In genomic region chr20:3226864-3227263, GRCh38 we compare ENCODE assay signal across 20 cellular contexts. TPM values are rescaled to one million over a fixed set of nuclear protein-coding genes. Genes with fewer than 3 reads are reported as not detected.
DNase-seq lines count a peak whose midpoint lies in the region; ATAC-seq, FAIRE-seq and TF ChIP-seq lines count a peak whose summit lies in the region.
"Had no signal": no experiment of that assay in that cellular context is flagged by ENCODE, and none has a peak within 500 bp of the region (broad histone marks: within the 10 kb centered on the region; RNA-seq: fewer than 3 reads in every experiment).

No MANE protein-coding gene starts in this region.

- no peaks in the 10 kb centered on the region for H3K9me1 ChIP-seq in K562 (ENCODE audit: control insufficient read depth, insufficient read depth, low read length)

- no peak for FAIRE-seq in HepG2 (lab: Jason Lieb, UNC)
- FAIRE-seq in K562 (lab: Jason Lieb, UNC), result no peak
- FAIRE-seq: D721Med, G401.6, GM12891 had no signal

- no TSS peak for BruUV-seq in HepG2 (replicated peaks; lab: Mats Ljungman, UMichigan)
- BruUV-seq in K562 (replicated peaks; lab: Mats Ljungman, UMichigan), result no TSS peak

- H3K4me1 ChIP-seq in HepG2 (ENCODE audit: insufficient read depth, low read length) (peaks cover 65% of the 10 kb centered on the region), right lobe of liver (no peaks in the 10 kb centered on the region), K562 (replicated peaks in 1 of 2; ENCODE audit: control insufficient read depth in 2 of 2, insufficient read depth in 2 of 2, low read length in 2 of 2) (peaks cover 0 to 32% of the 10 kb centered on the region in 2 experiments; a peak in 2 of 5 replicates)
- H3K4me1 ChIP-seq: HAP-1 had no signal

- H3K27me3 ChIP-seq in HepG2 (ENCODE audit: control insufficient read depth in 1 of 2, insufficient read depth in 2 of 2, low read length in 2 of 2), result no peaks in the 10 kb centered on the region
- no peaks in the 10 kb centered on the region for H3K27me3 ChIP-seq in right lobe of liver
- H3K27me3 ChIP-seq in K562 (ENCODE audit: control insufficient read depth in 2 of 2, insufficient read depth in 2 of 2, low read length in 2 of 2), result no peaks in the 10 kb centered on the region

- H3K36me3 ChIP-seq in HepG2 (replicated peaks in 1 of 2; ENCODE audit: control insufficient read depth in 1 of 2, insufficient read depth in 2 of 2, low read length in 2 of 2), result peaks cover under 1 to 18% of the 10 kb centered on the region in 2 experiments; a peak in 4 of 5 replicates
- H3K36me3 ChIP-seq in right lobe of liver, result peaks cover 0 to 7% (median under 1%) of the 10 kb centered on the region in 4 donors
- H3K36me3 ChIP-seq in K562 (ENCODE audit: control insufficient read depth, insufficient read depth, low read length), result peaks cover 19% of the 10 kb centered on the region; the same call in 2 of the 3 replicates

- H3K9ac ChIP-seq in HepG2 (ENCODE audit: insufficient read depth, low read depth, low read length) (no peak overlapping the region), K562 (ENCODE audit: insufficient read depth in 1 of 2, low read depth in 2 of 2, low read length in 2 of 2) (no peak overlapping the region)
- H3K9ac ChIP-seq: KMS-11 had no signal

- no peaks in the 10 kb centered on the region for H3K36me3 Mint-ChIP-seq in mesothelial cell of epicardium
- H3K36me3 Mint-ChIP-seq: IgD-negative memory B cell had no signal

- no peak for TF ChIP-seq RAD21 in HepG2 (CRISPR knock-in tag; IDR thresholded peaks at IDR 0.05)
- no peak for TF ChIP-seq RAD21 in K562 (CRISPR knock-in tag; conservative IDR thresholded peaks at IDR 0.05 in 1 of 2, IDR thresholded peaks at IDR 0.05 in 1 of 2)

- POLR2A ChIA-PET in HepG2 (lab: Yijun Ruan, JAX), result no interaction called here
- POLR2A ChIA-PET in K562 (lab: Yijun Ruan, JAX), result no interaction called here

- intact Hi-C loops in HepG2 (cut with micrococcal nuclease; ENCODE audit: unreplicated experiment) (no loop called here), right lobe of liver (cut with DNase I) (loop anchor here in 1 of 2 donors (10.0 kb wide), 1 partner anchor 88 kb away; no protein-coding TSS in a partner anchor), K562 (cut with micrococcal nuclease) (no loop called here)

- DNase-seq in HepG2 (ENCODE audit: low spot score), result no peak
- no peak for DNase-seq in right lobe of liver
- DNase-seq in K562 (ENCODE audit: extremely low read depth in 1 of 4, low spot score in 3 of 4), result no peak
- no peak for DNase-seq in mesothelial cell of epicardium (ENCODE audit: low spot score in 2 of 2, unreplicated experiment in 2 of 2)
- no peak for DNase-seq in AG20443 (ENCODE audit: low spot score)
- no peak for DNase-seq in T-helper 9 cell
- DNase-seq: ACHN; C1 segment of cervical spinal cord; CD4-positive, alpha-beta T cell; DMS153; DMS79 treated with DMSO at 0.1 percent for 48 hours; EL had no signal

- no peak for TF ChIP-seq CTCF in HepG2 (CRISPR knock-in tag; IDR thresholded peaks at IDR 0.05)
- no peak for TF ChIP-seq CTCF in right lobe of liver (IDR thresholded peaks at IDR 0.05)
- TF ChIP-seq CTCF in K562 (IDR thresholded peaks at IDR 0.05 in 2 of 3, conservative IDR thresholded peaks at IDR 0.05 in 1 of 3; ENCODE audit: insufficient read depth in 2 of 3, low read depth in 1 of 3, low read length in 3 of 3), result no peak
- TF ChIP-seq CTCF in mesothelial cell of epicardium (IDR thresholded peaks at IDR 0.05; ENCODE audit: unreplicated experiment), result no peak

- H3K27ac ChIP-seq in HepG2 (ENCODE audit: extremely low read length, insufficient read depth, low read length) (no peak overlapping the region), right lobe of liver (no peak overlapping the region), K562 (ENCODE audit: extremely low read depth, low read depth, low read length) (no peak overlapping the region)
- H3K27ac ChIP-seq: KMS-11 had no signal

- H3K9me3 ChIP-seq in HepG2 (ENCODE audit: low read length), result no peaks in the 10 kb centered on the region
- no peaks in the 10 kb centered on the region for H3K9me3 ChIP-seq in right lobe of liver
- no peaks in the 10 kb centered on the region for H3K9me3 ChIP-seq in K562 (replicated peaks; ENCODE audit: control insufficient read depth, insufficient read depth, low read depth, low read length)
- H3K9me3 ChIP-seq: HAP-1 had no signal

- H3K4me1 Mint-ChIP-seq in mesothelial cell of epicardium, result peaks cover 8% of the 10 kb centered on the region

- peak overlapping the region; percentile 56 for H3K27ac Mint-ChIP-seq in mesothelial cell of epicardium
- H3K27ac Mint-ChIP-seq: B cell; CD4-positive, alpha-beta T cell had no signal

- no peaks in the 10 kb centered on the region for H3K9me3 Mint-ChIP-seq in mesothelial cell of epicardium
- H3K9me3 Mint-ChIP-seq: CD4-positive, alpha-beta T cell; IgD-negative memory B cell had no signal

- H3K4me2 ChIP-seq in HepG2 (ENCODE audit: low read depth, low read length) (no peak overlapping the region), K562 (ENCODE audit: insufficient read depth, low read length) (no peak overlapping the region)
- H3K4me2 ChIP-seq: KMS-11 had no signal

- CTCF ChIA-PET in HepG2 (lab: Yijun Ruan, JAX; ENCODE audit: low intra/inter-chr PET ratio, low total read pairs), result no interaction called here
- CTCF ChIA-PET in K562 (lab: Yijun Ruan, JAX; ENCODE audit: low intra/inter-chr PET ratio), result no interaction called here

- no peak for TF ChIP-seq EP300 in HepG2 (IDR thresholded peaks at IDR 0.05; ENCODE audit: low read depth in 2 of 2, low read length in 2 of 2)
- TF ChIP-seq EP300 in HepG2 (CRISPR knock-in tag; IDR thresholded peaks at IDR 0.05; ENCODE audit: borderline replicate concordance), result no peak
- TF ChIP-seq EP300 in K562 (IDR thresholded peaks at IDR 0.05; ENCODE audit: low read length), result no peak

- no peak overlapping the region for H2AFZ ChIP-seq in HepG2 (ENCODE audit: low read length)
- no peak overlapping the region for H2AFZ ChIP-seq in K562 (ENCODE audit: low read depth, low read length)

- H3K79me2 ChIP-seq in HepG2 (ENCODE audit: insufficient read depth, low read length) (no peaks in the 10 kb centered on the region), K562 (ENCODE audit: control insufficient read depth, insufficient read depth, low read length) (no peaks in the 10 kb centered on the region)

- 0 out of 4 replicates have a peak, but pooled peaks of 1 of the 2 experiments have one; percentile 24 for TF ChIP-seq POLR2A in HepG2 (IDR thresholded peaks at IDR 0.05; ENCODE audit: insufficient read depth in 1 of 2, low read depth in 2 of 2, low read length in 2 of 2)
- no peak for TF ChIP-seq POLR2A in right lobe of liver (IDR thresholded peaks at IDR 0.05)
- TF ChIP-seq POLR2A in K562 (conservative IDR thresholded peaks at IDR 0.05), result no peak

- H4K20me1 ChIP-seq in HepG2 (ENCODE audit: insufficient read depth, low read length), result no peaks in the 10 kb centered on the region
- H4K20me1 ChIP-seq in K562 (replicated peaks; ENCODE audit: control insufficient read depth, insufficient read depth, low read length), result no peaks in the 10 kb centered on the region

- no peaks in the 10 kb centered on the region for H3K27me3 Mint-ChIP-seq in mesothelial cell of epicardium (ENCODE audit: low read depth)
- H3K27me3 Mint-ChIP-seq: B cell; CD4-positive, alpha-beta T cell; IgD-negative memory B cell had no signal

- no peak overlapping the region for H3K4me3 ChIP-seq in HepG2 (replicated peaks in 1 of 3; ENCODE audit: insufficient read depth in 1 of 3, low read depth in 2 of 3, low read length in 3 of 3)
- H3K4me3 ChIP-seq in right lobe of liver, result no peak overlapping the region
- H3K4me3 ChIP-seq in K562, result no peak overlapping the region
- H3K4me3 ChIP-seq: HAP-1 had no signal

- in situ Hi-C loops in HepG2 (cut with HindIII; ENCODE audit: extremely low pct_ligation_motif_present, low pct_unique_long_range_greater_than_20kb), result no loop called here
- in situ Hi-C loops in K562 (cut with MboI), result no loop called here

- H3K4me3 Mint-ChIP-seq in mesothelial cell of epicardium, result no peak overlapping the region
- H3K4me3 Mint-ChIP-seq: B cell; CD4-positive, alpha-beta T cell had no signal

- 98% methylated on average over 14 of the region's 14 CpGs for WGBS in HepG2 (ENCODE audit: low lambda C conversion rate)
- WGBS in right lobe of liver (ENCODE audit: insufficient coverage, low coverage, low lambda C conversion rate, missing lambda C conversion rate), result no CpG with 5 or more reads among the region's 14 CpGs
- WGBS in K562 (ENCODE audit: insufficient coverage, low coverage, missing lambda C conversion rate), result 84% methylated on average over 4 of the region's 14 CpGs

- ATAC-seq in HepG2 (no peak), right lobe of liver (no peak), K562 (no peak), GM19035 (IDR thresholded peaks at IDR 0.05; ENCODE audit: unreplicated experiment) (no peak)

RNA-seq across cellular contexts. Expression of gene SLC4A11, which starts 12.1 kb away (rescaled TPM):
- total RNA-seq in HepG2 (2016; rRNA removed; fragmentation: Illumina TruSeq; extraction: Trizol), result 1.1 and 3.9 TPM in 2 replicates
- total RNA-seq in HepG2 (2016; cell fraction: cytosol; rRNA removed; fragmentation: Illumina TruSeq; extraction: Trizol; ENCODE audit: low read depth), result 0.30 and 1.1 TPM in 2 replicates
- total RNA-seq in HepG2 (2016; cell fraction: insoluble cytoplasmic fraction; rRNA removed; fragmentation: Illumina TruSeq; extraction: Trizol), result 0.82 and 4.9 TPM in 2 replicates
- total RNA-seq in HepG2 (2016; cell fraction: membrane; rRNA removed; fragmentation: Illumina TruSeq; extraction: Trizol), result 1.4 and 1.8 TPM in 2 replicates
- total RNA-seq in HepG2 (2016; cell fraction: nucleus; rRNA removed; fragmentation: Illumina TruSeq; extraction: Trizol), result 5.0 and 8.1 TPM in 2 replicates
- 24.7 and 27.0 TPM in 2 replicates for polyA plus RNA-seq in HepG2 (2011; rRNA removed)
- polyA plus RNA-seq in HepG2 (2011; cell fraction: cytosol; rRNA removed), result 6.2 and 8.6 TPM in 2 replicates
- 212 and 304 TPM in 2 replicates for polyA plus RNA-seq in HepG2 (2011; cell fraction: nucleus; rRNA removed)
- 9.7 and 13.8 TPM in 2 replicates for polyA plus RNA-seq in HepG2 (2012)
- polyA plus RNA-seq in HepG2 (2016; cell fraction: cytosol; fragmentation: Illumina TruSeq; extraction: Trizol; ENCODE audit: low read depth), result 0.50 and 0.84 TPM in 2 replicates
- polyA plus RNA-seq in HepG2 (2016; cell fraction: insoluble cytoplasmic fraction; fragmentation: Illumina TruSeq; extraction: Trizol; ENCODE audit: low read depth), result 1.1 and 1.8 TPM in 2 replicates
- polyA plus RNA-seq in HepG2 (2016; cell fraction: membrane; fragmentation: Illumina TruSeq; extraction: Trizol; ENCODE audit: low read depth), result 0.65 and 0.70 TPM in 2 replicates
- 16.5 and 18.2 TPM in 2 replicates for polyA plus RNA-seq in HepG2 (2016; cell fraction: nucleus; fragmentation: Illumina TruSeq; extraction: Trizol; ENCODE audit: insufficient read depth, low read depth)
- polyA minus RNA-seq in HepG2 (2011; rRNA and poly(A)+ RNA removed; ENCODE audit: low replicate concordance), result 1.9 and 33.5 TPM in 2 replicates
- 10.2 and 17.1 TPM in 2 replicates for polyA minus RNA-seq in HepG2 (2011; cell fraction: cytosol; rRNA and poly(A)+ RNA removed)
- polyA minus RNA-seq in HepG2 (2011; cell fraction: nucleus; rRNA and poly(A)+ RNA removed), result 44.0 and 47.5 TPM in 2 replicates
- under 1 TPM in 5 of 6 experiments, not detected in 1; 0.11 to 0.40 (median 0.18) TPM for total RNA-seq in right lobe of liver
- total RNA-seq in K562 (2011; cell fraction: chromatin; rRNA removed; ENCODE audit: low replicate concordance), result 1.5 and 3.5 TPM in 2 replicates
- 1.7 and 1.8 TPM in 2 replicates for total RNA-seq in K562 (2011; cell fraction: nucleolus; rRNA removed)
- 1.5 and 2.0 TPM in 2 replicates for total RNA-seq in K562 (2011; cell fraction: nucleoplasm; rRNA removed)
- 0.18 and 0.86 TPM in 2 replicates for total RNA-seq in K562 (2014; rRNA removed)
- 0.10 and 0.29 TPM in 2 replicates for total RNA-seq in K562 (2014; rRNA removed; fragmentation: Illumina TruSeq; extraction: Trizol)
- total RNA-seq in K562 (2015; rRNA removed; fragmentation: Illumina TruSeq; extraction: Trizol), result 0.11 TPM in 2 replicates
- 1.1 and 2.0 TPM in 2 replicates for total RNA-seq in K562 (2021)
- 0.20 and 0.95 TPM in 2 replicates for polyA plus RNA-seq in K562 (2011; rRNA removed)
- 0.53 and 0.66 TPM in 2 replicates for polyA plus RNA-seq in K562 (2011; cell fraction: cytosol; rRNA removed)
- polyA plus RNA-seq in K562 (2011; cell fraction: nucleus; rRNA removed), result 5.8 and 11.2 TPM in 2 replicates
- 0.57 and 0.78 TPM in 2 replicates for polyA plus RNA-seq in K562 (2012)
- 0.47 and 0.49 TPM in 2 replicates for polyA plus RNA-seq in K562 (2014; fragmentation: Illumina TruSeq; extraction: Trizol)
- polyA plus RNA-seq in K562 (2014; fragmentation: Nextera tagmentation; extraction: Ambion mirVana), result under 1 TPM; 0.10 to 0.11 TPM
- 0.68 and 1.6 TPM in 2 replicates for polyA plus RNA-seq in K562 (2014; rRNA removed)
- 0.24 and 0.25 TPM in 2 replicates for polyA minus RNA-seq in K562 (2011; rRNA and poly(A)+ RNA removed)
- 0.38 and 1.0 TPM in 2 replicates for polyA minus RNA-seq in K562 (2011; cell fraction: cytosol; rRNA and poly(A)+ RNA removed)
- 1.3 and 1.7 TPM in 2 replicates for polyA minus RNA-seq in K562 (2011; cell fraction: nucleus; rRNA and poly(A)+ RNA removed)
- 1.0 to 2.5 TPM (median 1.9 TPM) in 3 replicates for total RNA-seq in mesothelial cell of epicardium
- polyA plus RNA-seq: IgD-negative memory B cell had no signal

RNA-seq across cellular contexts. Expression of gene ITPA, which starts 17.6 kb away (rescaled TPM):
- total RNA-seq in HepG2 (2016; rRNA removed; fragmentation: Illumina TruSeq; extraction: Trizol) (101 and 103 TPM in 2 replicates), right lobe of liver (10 to 100 TPM; 17.5 to 38.8 (median 26.7) TPM), K562 (2014; rRNA removed) (57.9 and 69.1 TPM in 2 replicates), K562 (2014; rRNA removed; fragmentation: Illumina TruSeq; extraction: Trizol) (25.6 and 29.1 TPM in 2 replicates), K562 (2015; rRNA removed; fragmentation: Illumina TruSeq; extraction: Trizol) (37.9 and 38.4 TPM in 2 replicates), K562 (2021) (59.8 and 70.1 TPM in 2 replicates), mesothelial cell of epicardium (54.7 to 59.3 TPM (median 57.6 TPM) in 3 replicates)
- total RNA-seq in HepG2 (2016; cell fraction: cytosol; rRNA removed; fragmentation: Illumina TruSeq; extraction: Trizol; ENCODE audit: low read depth), result 30.5 and 31.5 TPM in 2 replicates
- 108 TPM in 2 replicates for total RNA-seq in HepG2 (2016; cell fraction: insoluble cytoplasmic fraction; rRNA removed; fragmentation: Illumina TruSeq; extraction: Trizol)
- total RNA-seq in HepG2 (2016; cell fraction: membrane; rRNA removed; fragmentation: Illumina TruSeq; extraction: Trizol), result 45.6 and 53.1 TPM in 2 replicates
- total RNA-seq in HepG2 (2016; cell fraction: nucleus; rRNA removed; fragmentation: Illumina TruSeq; extraction: Trizol), result 51.5 and 65.6 TPM in 2 replicates
- polyA plus RNA-seq in HepG2 (2011; rRNA removed) (60.1 and 73.4 TPM in 2 replicates), K562 (2011; rRNA removed) (31.9 and 48.1 TPM in 2 replicates), K562 (2014; fragmentation: Illumina TruSeq; extraction: Trizol) (36.7 and 46.9 TPM in 2 replicates), K562 (2014; fragmentation: Nextera tagmentation; extraction: Ambion mirVana) (10 to 100 TPM in 1 of 2 experiments, 1 to 10 TPM in 1; 5.0 to 20.1 TPM), K562 (2014; rRNA removed) (79.7 and 81.3 TPM in 2 replicates)
- polyA plus RNA-seq in HepG2 (2011; cell fraction: cytosol; rRNA removed), result 53.2 and 73.4 TPM in 2 replicates
- polyA plus RNA-seq in HepG2 (2011; cell fraction: nucleus; rRNA removed), result 110 and 129 TPM in 2 replicates
- 55.6 and 63.4 TPM in 2 replicates for polyA plus RNA-seq in HepG2 (2012)
- 27.3 and 27.6 TPM in 2 replicates for polyA plus RNA-seq in HepG2 (2016; cell fraction: cytosol; fragmentation: Illumina TruSeq; extraction: Trizol; ENCODE audit: low read depth)
- polyA plus RNA-seq in HepG2 (2016; cell fraction: insoluble cytoplasmic fraction; fragmentation: Illumina TruSeq; extraction: Trizol; ENCODE audit: low read depth), result 106 and 109 TPM in 2 replicates
- polyA plus RNA-seq in HepG2 (2016; cell fraction: membrane; fragmentation: Illumina TruSeq; extraction: Trizol; ENCODE audit: low read depth), result 28.9 and 33.4 TPM in 2 replicates
- 144 and 151 TPM in 2 replicates for polyA plus RNA-seq in HepG2 (2016; cell fraction: nucleus; fragmentation: Illumina TruSeq; extraction: Trizol; ENCODE audit: insufficient read depth, low read depth)
- 24.1 and 25.5 TPM in 2 replicates for polyA minus RNA-seq in HepG2 (2011; rRNA and poly(A)+ RNA removed; ENCODE audit: low replicate concordance)
- 15.4 and 25.9 TPM in 2 replicates for polyA minus RNA-seq in HepG2 (2011; cell fraction: cytosol; rRNA and poly(A)+ RNA removed)
- 23.0 and 28.2 TPM in 2 replicates for polyA minus RNA-seq in HepG2 (2011; cell fraction: nucleus; rRNA and poly(A)+ RNA removed)
- total RNA-seq in K562 (2011; cell fraction: chromatin; rRNA removed; ENCODE audit: low replicate concordance), result 17.6 and 37.3 TPM in 2 replicates
- total RNA-seq in K562 (2011; cell fraction: nucleolus; rRNA removed), result 25.0 and 29.3 TPM in 2 replicates
- total RNA-seq in K562 (2011; cell fraction: nucleoplasm; rRNA removed), result 22.3 and 33.4 TPM in 2 replicates
- polyA plus RNA-seq in K562 (2011; cell fraction: cytosol; rRNA removed), result 50.7 and 79.6 TPM in 2 replicates
- polyA plus RNA-seq in K562 (2011; cell fraction: nucleus; rRNA removed), result 37.7 and 38.1 TPM in 2 replicates
- 40.6 and 45.0 TPM in 2 replicates for polyA plus RNA-seq in K562 (2012)
- polyA minus RNA-seq in K562 (2011; rRNA and poly(A)+ RNA removed), result 9.4 and 11.0 TPM in 2 replicates
- polyA minus RNA-seq in K562 (2011; cell fraction: cytosol; rRNA and poly(A)+ RNA removed), result 12.7 and 13.8 TPM in 2 replicates
- polyA minus RNA-seq in K562 (2011; cell fraction: nucleus; rRNA and poly(A)+ RNA removed), result 7.0 and 10.7 TPM in 2 replicates

RNA-seq across cellular contexts. Expression of gene DDRGK1, which starts 22.4 kb away (rescaled TPM):
- 75.4 and 149 TPM in 2 replicates for total RNA-seq in HepG2 (2016; rRNA removed; fragmentation: Illumina TruSeq; extraction: Trizol)
- total RNA-seq in HepG2 (2016; cell fraction: cytosol; rRNA removed; fragmentation: Illumina TruSeq; extraction: Trizol; ENCODE audit: low read depth), result 59.4 and 65.6 TPM in 2 replicates
- total RNA-seq in HepG2 (2016; cell fraction: insoluble cytoplasmic fraction; rRNA removed; fragmentation: Illumina TruSeq; extraction: Trizol), result 69.3 and 161 TPM in 2 replicates
- total RNA-seq in HepG2 (2016; cell fraction: membrane; rRNA removed; fragmentation: Illumina TruSeq; extraction: Trizol), result 57.6 and 58.7 TPM in 2 replicates
- 105 and 136 TPM in 2 replicates for total RNA-seq in HepG2 (2016; cell fraction: nucleus; rRNA removed; fragmentation: Illumina TruSeq; extraction: Trizol)
- polyA plus RNA-seq in HepG2 (2011; rRNA removed), result 96.7 and 116 TPM in 2 replicates
- 133 and 142 TPM in 2 replicates for polyA plus RNA-seq in HepG2 (2011; cell fraction: cytosol; rRNA removed)
- 122 and 134 TPM in 2 replicates for polyA plus RNA-seq in HepG2 (2011; cell fraction: nucleus; rRNA removed)
- polyA plus RNA-seq in HepG2 (2012), result 104 and 147 TPM in 2 replicates
- polyA plus RNA-seq in HepG2 (2016; cell fraction: cytosol; fragmentation: Illumina TruSeq; extraction: Trizol; ENCODE audit: low read depth), result 51.1 and 51.9 TPM in 2 replicates
- polyA plus RNA-seq in HepG2 (2016; cell fraction: insoluble cytoplasmic fraction; fragmentation: Illumina TruSeq; extraction: Trizol; ENCODE audit: low read depth), result 80.6 and 85.9 TPM in 2 replicates
- polyA plus RNA-seq in HepG2 (2016; cell fraction: membrane; fragmentation: Illumina TruSeq; extraction: Trizol; ENCODE audit: low read depth), result 52.8 and 53.4 TPM in 2 replicates
- polyA plus RNA-seq in HepG2 (2016; cell fraction: nucleus; fragmentation: Illumina TruSeq; extraction: Trizol; ENCODE audit: insufficient read depth, low read depth), result 240 and 250 TPM in 2 replicates
- 19.0 and 51.1 TPM in 2 replicates for polyA minus RNA-seq in HepG2 (2011; rRNA and poly(A)+ RNA removed; ENCODE audit: low replicate concordance)
- 40.1 and 44.2 TPM in 2 replicates for polyA minus RNA-seq in HepG2 (2011; cell fraction: cytosol; rRNA and poly(A)+ RNA removed)
- 48.9 and 52.6 TPM in 2 replicates for polyA minus RNA-seq in HepG2 (2011; cell fraction: nucleus; rRNA and poly(A)+ RNA removed)
- 10 to 100 TPM; 55.0 to 76.1 (median 60.1) TPM for total RNA-seq in right lobe of liver
- total RNA-seq in K562 (2011; cell fraction: chromatin; rRNA removed; ENCODE audit: low replicate concordance), result 59.1 and 80.5 TPM in 2 replicates
- 65.5 and 65.9 TPM in 2 replicates for total RNA-seq in K562 (2011; cell fraction: nucleolus; rRNA removed)
- total RNA-seq in K562 (2011; cell fraction: nucleoplasm; rRNA removed), result 71.2 and 83.1 TPM in 2 replicates
- 52.3 and 55.9 TPM in 2 replicates for total RNA-seq in K562 (2014; rRNA removed)
- total RNA-seq in K562 (2014; rRNA removed; fragmentation: Illumina TruSeq; extraction: Trizol), result 13.5 and 18.7 TPM in 2 replicates
- total RNA-seq in K562 (2015; rRNA removed; fragmentation: Illumina TruSeq; extraction: Trizol), result 29.8 and 31.3 TPM in 2 replicates
- total RNA-seq in K562 (2021), result 37.1 and 45.1 TPM in 2 replicates
- 29.1 and 67.9 TPM in 2 replicates for polyA plus RNA-seq in K562 (2011; rRNA removed)
- polyA plus RNA-seq in K562 (2011; cell fraction: cytosol; rRNA removed), result 35.1 and 63.8 TPM in 2 replicates
- 92.4 and 212 TPM in 2 replicates for polyA plus RNA-seq in K562 (2011; cell fraction: nucleus; rRNA removed)
- 34.4 and 35.1 TPM in 2 replicates for polyA plus RNA-seq in K562 (2012)
- 22.1 and 31.4 TPM in 2 replicates for polyA plus RNA-seq in K562 (2014; fragmentation: Illumina TruSeq; extraction: Trizol)
- polyA plus RNA-seq in K562 (2014; fragmentation: Nextera tagmentation; extraction: Ambion mirVana), result 1 to 10 TPM; 2.3 to 3.4 TPM
- polyA plus RNA-seq in K562 (2014; rRNA removed), result 46.2 and 54.4 TPM in 2 replicates
- polyA minus RNA-seq in K562 (2011; rRNA and poly(A)+ RNA removed), result 19.0 and 25.7 TPM in 2 replicates
- 16.6 and 19.7 TPM in 2 replicates for polyA minus RNA-seq in K562 (2011; cell fraction: cytosol; rRNA and poly(A)+ RNA removed)
- 8.5 and 29.2 TPM in 2 replicates for polyA minus RNA-seq in K562 (2011; cell fraction: nucleus; rRNA and poly(A)+ RNA removed)
- 62.7 to 63.0 TPM (median 63.0 TPM) in 3 replicates for total RNA-seq in mesothelial cell of epicardium

RNA-seq across cellular contexts. Expression of gene LZTS3, which starts 53.5 kb away (rescaled TPM):
- 7.4 and 10.1 TPM in 2 replicates for total RNA-seq in HepG2 (2016; rRNA removed; fragmentation: Illumina TruSeq; extraction: Trizol)
- 1.6 and 1.9 TPM in 2 replicates for total RNA-seq in HepG2 (2016; cell fraction: cytosol; rRNA removed; fragmentation: Illumina TruSeq; extraction: Trizol; ENCODE audit: low read depth)
- total RNA-seq in HepG2 (2016; cell fraction: insoluble cytoplasmic fraction; rRNA removed; fragmentation: Illumina TruSeq; extraction: Trizol), result 7.6 and 10.2 TPM in 2 replicates
- 5.4 and 6.1 TPM in 2 replicates for total RNA-seq in HepG2 (2016; cell fraction: membrane; rRNA removed; fragmentation: Illumina TruSeq; extraction: Trizol)
- 7.0 and 8.3 TPM in 2 replicates for total RNA-seq in HepG2 (2016; cell fraction: nucleus; rRNA removed; fragmentation: Illumina TruSeq; extraction: Trizol)
- polyA plus RNA-seq in HepG2 (2011; rRNA removed), result 31.3 and 49.2 TPM in 2 replicates
- polyA plus RNA-seq in HepG2 (2011; cell fraction: cytosol; rRNA removed), result 33.5 and 37.7 TPM in 2 replicates
- 96.7 and 99.2 TPM in 2 replicates for polyA plus RNA-seq in HepG2 (2011; cell fraction: nucleus; rRNA removed)
- 15.6 and 27.0 TPM in 2 replicates for polyA plus RNA-seq in HepG2 (2012)
- 1.5 TPM in 2 replicates for polyA plus RNA-seq in HepG2 (2016; cell fraction: cytosol; fragmentation: Illumina TruSeq; extraction: Trizol; ENCODE audit: low read depth)
- polyA plus RNA-seq in HepG2 (2016; cell fraction: insoluble cytoplasmic fraction; fragmentation: Illumina TruSeq; extraction: Trizol; ENCODE audit: low read depth), result 10.0 and 11.9 TPM in 2 replicates
- polyA plus RNA-seq in HepG2 (2016; cell fraction: membrane; fragmentation: Illumina TruSeq; extraction: Trizol; ENCODE audit: low read depth), result 5.0 and 5.4 TPM in 2 replicates
- 19.6 and 21.4 TPM in 2 replicates for polyA plus RNA-seq in HepG2 (2016; cell fraction: nucleus; fragmentation: Illumina TruSeq; extraction: Trizol; ENCODE audit: insufficient read depth, low read depth)
- 1.3 and 64.0 TPM in 2 replicates for polyA minus RNA-seq in HepG2 (2011; rRNA and poly(A)+ RNA removed; ENCODE audit: low replicate concordance)
- polyA minus RNA-seq in HepG2 (2011; cell fraction: cytosol; rRNA and poly(A)+ RNA removed), result 19.8 and 26.7 TPM in 2 replicates
- polyA minus RNA-seq in HepG2 (2011; cell fraction: nucleus; rRNA and poly(A)+ RNA removed), result 14.9 and 19.3 TPM in 2 replicates
- 1 to 10 TPM; 3.9 to 6.1 (median 4.9) TPM for total RNA-seq in right lobe of liver
- total RNA-seq in K562 (2011; cell fraction: chromatin; rRNA removed; ENCODE audit: low replicate concordance), result 3.8 and 12.3 TPM in 2 replicates
- total RNA-seq in K562 (2011; cell fraction: nucleolus; rRNA removed), result 7.0 and 8.0 TPM in 2 replicates
- 5.1 and 5.7 TPM in 2 replicates for total RNA-seq in K562 (2011; cell fraction: nucleoplasm; rRNA removed)
- 2.8 and 3.4 TPM in 2 replicates for total RNA-seq in K562 (2014; rRNA removed)
- 0.70 and 0.73 TPM in 2 replicates for total RNA-seq in K562 (2014; rRNA removed; fragmentation: Illumina TruSeq; extraction: Trizol)
- 1.1 and 1.2 TPM in 2 replicates for total RNA-seq in K562 (2015; rRNA removed; fragmentation: Illumina TruSeq; extraction: Trizol)
- 2.4 and 2.9 TPM in 2 replicates for total RNA-seq in K562 (2021)
- polyA plus RNA-seq in K562 (2011; rRNA removed), result 2.4 and 4.0 TPM in 2 replicates
- 4.6 and 7.3 TPM in 2 replicates for polyA plus RNA-seq in K562 (2011; cell fraction: cytosol; rRNA removed)
- polyA plus RNA-seq in K562 (2011; cell fraction: nucleus; rRNA removed), result 10.3 and 10.6 TPM in 2 replicates
- 1.4 and 1.7 TPM in 2 replicates for polyA plus RNA-seq in K562 (2012)
- 2.0 and 2.3 TPM in 2 replicates for polyA plus RNA-seq in K562 (2014; fragmentation: Illumina TruSeq; extraction: Trizol)
- under 1 TPM; 0.07 to 0.28 TPM for polyA plus RNA-seq in K562 (2014; fragmentation: Nextera tagmentation; extraction: Ambion mirVana)
- polyA plus RNA-seq in K562 (2014; rRNA removed), result 2.6 and 2.8 TPM in 2 replicates
- 1.2 and 2.1 TPM in 2 replicates for polyA minus RNA-seq in K562 (2011; rRNA and poly(A)+ RNA removed)
- polyA minus RNA-seq in K562 (2011; cell fraction: cytosol; rRNA and poly(A)+ RNA removed), result 1.7 and 4.8 TPM in 2 replicates
- polyA minus RNA-seq in K562 (2011; cell fraction: nucleus; rRNA and poly(A)+ RNA removed), result 1.2 and 1.8 TPM in 2 replicates
- 14.1 to 15.1 TPM (median 14.2 TPM) in 3 replicates for total RNA-seq in mesothelial cell of epicardium

Comparison
In these comparisons a context has a peak if more than half of its experiments do, and no peak if none do; other contexts are left out.
1. Of the 241 proteins assayed by ChIP-seq in both HepG2 and K562: peak only in HepG2: ZFP91 and ZNF280B; only in K562: POLR2G; in both: none; in neither: 237; mixed calls (peak in some experiments, not most) for 1.